Comparison of ENCODE assay signal across 1 cellular context in the genomic region with DNA sequence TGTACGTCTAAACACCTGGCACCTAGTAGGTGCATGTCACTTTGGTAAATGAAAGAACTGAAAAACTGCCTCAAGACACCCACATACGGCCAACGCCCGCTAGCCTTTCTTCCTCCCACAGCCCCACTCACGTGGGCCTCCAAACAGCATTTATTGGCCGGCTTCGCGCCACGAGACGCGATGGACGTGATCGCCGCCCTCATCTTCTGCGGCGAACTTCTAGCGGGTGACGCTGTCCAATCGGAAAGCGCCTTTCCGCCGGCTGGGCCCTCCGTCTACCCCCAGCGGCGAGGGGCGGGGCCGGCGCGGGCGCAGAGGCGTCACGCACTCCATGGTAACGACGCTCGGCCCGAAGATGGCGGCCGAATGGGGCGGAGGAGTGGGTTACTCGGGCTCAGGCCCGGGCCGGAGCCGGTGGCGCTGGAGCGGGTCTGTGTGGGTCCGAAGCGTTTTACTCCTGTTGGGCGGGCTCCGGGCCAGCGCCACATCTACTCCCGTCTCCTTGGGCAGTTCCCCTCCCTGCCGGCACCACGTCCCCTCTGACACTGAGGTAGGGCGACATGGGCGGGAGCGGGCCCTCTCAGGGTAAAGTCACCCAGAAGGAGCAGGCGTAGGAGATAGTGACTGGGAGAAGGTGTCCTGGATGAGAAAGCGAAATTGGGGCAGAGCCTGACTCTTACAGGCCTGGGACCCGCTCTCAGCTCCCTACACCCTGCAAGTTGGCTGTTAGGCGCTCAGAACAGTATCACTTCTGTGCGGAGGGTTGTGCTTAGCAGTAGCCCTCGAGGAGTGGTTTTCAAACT.
TF ChIP-seq lines count a peak whose summit lies in the region.

A gene with protein sequence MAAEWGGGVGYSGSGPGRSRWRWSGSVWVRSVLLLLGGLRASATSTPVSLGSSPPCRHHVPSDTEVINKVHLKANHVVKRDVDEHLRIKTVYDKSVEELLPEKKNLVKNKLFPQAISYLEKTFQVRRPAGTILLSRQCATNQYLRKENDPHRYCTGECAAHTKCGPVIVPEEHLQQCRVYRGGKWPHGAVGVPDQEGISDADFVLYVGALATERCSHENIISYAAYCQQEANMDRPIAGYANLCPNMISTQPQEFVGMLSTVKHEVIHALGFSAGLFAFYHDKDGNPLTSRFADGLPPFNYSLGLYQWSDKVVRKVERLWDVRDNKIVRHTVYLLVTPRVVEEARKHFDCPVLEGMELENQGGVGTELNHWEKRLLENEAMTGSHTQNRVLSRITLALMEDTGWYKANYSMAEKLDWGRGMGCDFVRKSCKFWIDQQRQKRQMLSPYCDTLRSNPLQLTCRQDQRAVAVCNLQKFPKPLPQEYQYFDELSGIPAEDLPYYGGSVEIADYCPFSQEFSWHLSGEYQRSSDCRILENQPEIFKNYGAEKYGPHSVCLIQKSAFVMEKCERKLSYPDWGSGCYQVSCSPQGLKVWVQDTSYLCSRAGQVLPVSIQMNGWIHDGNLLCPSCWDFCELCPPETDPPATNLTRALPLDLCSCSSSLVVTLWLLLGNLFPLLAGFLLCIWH (plus strand): TSS at position 327 of the 803 bp plus-strand sequence. CDS start 29 bp downstream, at position 356.

TF ChIP-seq in HepG2, 621 proteins besides CTCF, POLR2A, EP300 and RAD21 (continued from another document and continues in another):
- TF ChIP-seq KDM4B (CRISPR knock-in tag; IDR thresholded peaks at IDR 0.05) (no peak), NCOR1 (IDR thresholded peaks at IDR 0.05; ENCODE audit: borderline replicate concordance, low read length) (no peak), MLLT10 (CRISPR knock-in tag; IDR thresholded peaks at IDR 0.05) (no peak), ZBTB8A (CRISPR knock-in tag; IDR thresholded peaks at IDR 0.05; ENCODE audit: borderline replicate concordance, low read depth) (no peak), ZNF382 (CRISPR knock-in tag; IDR thresholded peaks at IDR 0.05; ENCODE audit: borderline replicate concordance) (no peak), NR2F1 (CRISPR knock-in tag; IDR thresholded peaks at IDR 0.05) (no peak), THAP8 (CRISPR knock-in tag; IDR thresholded peaks at IDR 0.05; ENCODE audit: borderline replicate concordance) (peak; percentile 69; the same call in 1 of the 2 replicates), STAG1 (CRISPR knock-in tag; IDR thresholded peaks at IDR 0.05) (no peak), ZNF703 (CRISPR knock-in tag; IDR thresholded peaks at IDR 0.05; ENCODE audit: borderline replicate concordance) (no peak), ZFP82 (CRISPR knock-in tag; IDR thresholded peaks at IDR 0.05; ENCODE audit: borderline replicate concordance) (peak; percentile 84; the same call in 1 of the 2 replicates), ZNF775 (CRISPR knock-in tag; IDR thresholded peaks at IDR 0.05; ENCODE audit: borderline replicate concordance) (no peak), AKNA (CRISPR knock-in tag; IDR thresholded peaks at IDR 0.05; ENCODE audit: borderline replicate concordance) (no peak), NR1H2 (CRISPR knock-in tag; IDR thresholded peaks at IDR 0.05; ENCODE audit: borderline replicate concordance, low read depth) (no peak), HNRNPLL (IDR thresholded peaks at IDR 0.05; ENCODE audit: low read depth, low read length, poor library complexity, severe bottlenecking) (peak; percentile 89), HMGA1 (CRISPR knock-in tag; conservative IDR thresholded peaks at IDR 0.05) (no peak), RBFOX2 (IDR thresholded peaks at IDR 0.05; ENCODE audit: low read depth, low read length) (peak; percentile 81), ZSCAN25 (CRISPR knock-in tag; IDR thresholded peaks at IDR 0.05) (no peak), ZNF143 (CRISPR knock-in tag; IDR thresholded peaks at IDR 0.05) (0 out of 2 replicates have a peak, but pooled peaks have one; percentile 18), MXD4 (CRISPR knock-in tag; IDR thresholded peaks at IDR 0.05) (peak; percentile 59), RFX1 (IDR thresholded peaks at IDR 0.05) (peak; percentile 84), NR2F2 (IDR thresholded peaks at IDR 0.05; ENCODE audit: borderline replicate concordance, low read depth) (no peak), ZNF44 (CRISPR knock-in tag; IDR thresholded peaks at IDR 0.05) (no peak), AHDC1 (CRISPR knock-in tag; IDR thresholded peaks at IDR 0.05; ENCODE audit: borderline replicate concordance) (no peak), SMAD9 (CRISPR knock-in tag; IDR thresholded peaks at IDR 0.05) (no peak), SP140L (CRISPR knock-in tag; IDR thresholded peaks at IDR 0.05; ENCODE audit: borderline replicate concordance) (no peak), ZNF557 (CRISPR knock-in tag; IDR thresholded peaks at IDR 0.05) (no peak), STAT5B (CRISPR knock-in tag; IDR thresholded peaks at IDR 0.05) (no peak; the same call in 1 of the 2 replicates), ZNF549 (CRISPR knock-in tag; IDR thresholded peaks at IDR 0.05) (no peak), KDM5A (IDR thresholded peaks at IDR 0.05; ENCODE audit: borderline replicate concordance, low read length) (peak; percentile 46; the same call in 1 of the 2 replicates), U2AF2 (IDR thresholded peaks at IDR 0.05; ENCODE audit: low read depth, low read length) (no peak), TFDP2 (CRISPR knock-in tag; IDR thresholded peaks at IDR 0.05) (peak; percentile 90), ZNF616 (CRISPR knock-in tag; IDR thresholded peaks at IDR 0.05; ENCODE audit: low read depth) (no peak; the same call in 1 of the 2 replicates), FOXA3 (CRISPR knock-in tag; IDR thresholded peaks at IDR 0.05) (peak; percentile 31; the same call in 1 of the 2 replicates), ATAD3A (CRISPR knock-in tag; IDR thresholded peaks at IDR 0.05) (no peak)
- TF ChIP-seq, protein P1, sequence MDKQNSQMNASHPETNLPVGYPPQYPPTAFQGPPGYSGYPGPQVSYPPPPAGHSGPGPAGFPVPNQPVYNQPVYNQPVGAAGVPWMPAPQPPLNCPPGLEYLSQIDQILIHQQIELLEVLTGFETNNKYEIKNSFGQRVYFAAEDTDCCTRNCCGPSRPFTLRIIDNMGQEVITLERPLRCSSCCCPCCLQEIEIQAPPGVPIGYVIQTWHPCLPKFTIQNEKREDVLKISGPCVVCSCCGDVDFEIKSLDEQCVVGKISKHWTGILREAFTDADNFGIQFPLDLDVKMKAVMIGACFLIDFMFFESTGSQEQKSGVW (CRISPR knock-in tag; IDR thresholded peaks at IDR 0.05; ENCODE audit: borderline replicate concordance), result no peak
- TF ChIP-seq, protein P2, sequence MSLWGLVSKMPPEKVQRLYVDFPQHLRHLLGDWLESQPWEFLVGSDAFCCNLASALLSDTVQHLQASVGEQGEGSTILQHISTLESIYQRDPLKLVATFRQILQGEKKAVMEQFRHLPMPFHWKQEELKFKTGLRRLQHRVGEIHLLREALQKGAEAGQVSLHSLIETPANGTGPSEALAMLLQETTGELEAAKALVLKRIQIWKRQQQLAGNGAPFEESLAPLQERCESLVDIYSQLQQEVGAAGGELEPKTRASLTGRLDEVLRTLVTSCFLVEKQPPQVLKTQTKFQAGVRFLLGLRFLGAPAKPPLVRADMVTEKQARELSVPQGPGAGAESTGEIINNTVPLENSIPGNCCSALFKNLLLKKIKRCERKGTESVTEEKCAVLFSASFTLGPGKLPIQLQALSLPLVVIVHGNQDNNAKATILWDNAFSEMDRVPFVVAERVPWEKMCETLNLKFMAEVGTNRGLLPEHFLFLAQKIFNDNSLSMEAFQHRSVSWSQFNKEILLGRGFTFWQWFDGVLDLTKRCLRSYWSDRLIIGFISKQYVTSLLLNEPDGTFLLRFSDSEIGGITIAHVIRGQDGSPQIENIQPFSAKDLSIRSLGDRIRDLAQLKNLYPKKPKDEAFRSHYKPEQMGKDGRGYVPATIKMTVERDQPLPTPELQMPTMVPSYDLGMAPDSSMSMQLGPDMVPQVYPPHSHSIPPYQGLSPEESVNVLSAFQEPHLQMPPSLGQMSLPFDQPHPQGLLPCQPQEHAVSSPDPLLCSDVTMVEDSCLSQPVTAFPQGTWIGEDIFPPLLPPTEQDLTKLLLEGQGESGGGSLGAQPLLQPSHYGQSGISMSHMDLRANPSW (CRISPR knock-in tag; IDR thresholded peaks at IDR 0.05; ENCODE audit: borderline replicate concordance), result no peak; the same call in 1 of the 2 replicates
- TF ChIP-seq, protein P3, sequence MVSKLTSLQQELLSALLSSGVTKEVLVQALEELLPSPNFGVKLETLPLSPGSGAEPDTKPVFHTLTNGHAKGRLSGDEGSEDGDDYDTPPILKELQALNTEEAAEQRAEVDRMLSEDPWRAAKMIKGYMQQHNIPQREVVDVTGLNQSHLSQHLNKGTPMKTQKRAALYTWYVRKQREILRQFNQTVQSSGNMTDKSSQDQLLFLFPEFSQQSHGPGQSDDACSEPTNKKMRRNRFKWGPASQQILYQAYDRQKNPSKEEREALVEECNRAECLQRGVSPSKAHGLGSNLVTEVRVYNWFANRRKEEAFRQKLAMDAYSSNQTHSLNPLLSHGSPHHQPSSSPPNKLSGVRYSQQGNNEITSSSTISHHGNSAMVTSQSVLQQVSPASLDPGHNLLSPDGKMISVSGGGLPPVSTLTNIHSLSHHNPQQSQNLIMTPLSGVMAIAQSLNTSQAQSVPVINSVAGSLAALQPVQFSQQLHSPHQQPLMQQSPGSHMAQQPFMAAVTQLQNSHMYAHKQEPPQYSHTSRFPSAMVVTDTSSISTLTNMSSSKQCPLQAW (CRISPR knock-in tag; IDR thresholded peaks at IDR 0.05), result peak; percentile 75
